Comparison of ENCODE assay signal across 25 cellular contexts in genomic region chr1:57360846-57361407, GRCh38.
"Had no signal": no experiment of that assay in that cellular context is flagged by ENCODE, and none has a peak within 500 bp of the region (broad histone marks: within the 10 kb centered on the region; RNA-seq: fewer than 3 reads in every experiment).

No MANE protein-coding gene starts in this region.

- ATAC-seq: natural killer cell; psoas muscle; right cardiac atrium; right lobe of liver; stimulated activated effector memory CD8-positive, alpha-beta T cell treated with anti-CD3 and anti-CD28 coated beads, Interleukin-12 subunit alpha, Interleukin-12 subunit beta, amount 100 ng/mL, for 72 hours; stimulated activated naive B cell treated with anti-CD40 and anti-IgM and Interleukin-4, amounts not matched to agents 10 μg/mL and 1 μg/mL and 100 μg/mL, for 72 hours had no signal

- H3K27ac ChIP-seq: neutrophil, parathyroid adenoma, psoas muscle, right lobe of liver, sigmoid colon, stomach, thoracic aorta, thyroid gland, tibial nerve, upper lobe of left lung, vagina had no signal

- H3K79me2 ChIP-seq: parathyroid adenoma had no signal

- H3K4me3 ChIP-seq: psoas muscle, right lobe of liver, sigmoid colon, stomach, thoracic aorta, thyroid gland, tibial nerve, upper lobe of left lung, vagina had no signal

- H2AFZ ChIP-seq: parathyroid adenoma had no signal

- H3K9me3 ChIP-seq: neutrophil, right lobe of liver, thyroid gland had no signal

- FAIRE-seq: small intestine, urothelium cell line had no signal

- H3K4me1 ChIP-seq: parathyroid adenoma, psoas muscle, right lobe of liver, sigmoid colon, stomach, thyroid gland, tibial nerve, upper lobe of left lung, vagina had no signal

- H3K27me3 ChIP-seq: neutrophil, right lobe of liver, sigmoid colon, stomach, thyroid gland, tibial nerve, upper lobe of left lung, vagina had no signal

- H3K9ac ChIP-seq: parathyroid adenoma had no signal

- DNase-seq: natural killer cell; nucleus accumbens; posterior cingulate gyrus; psoas muscle; right cardiac atrium; right lobe of liver; sigmoid colon; small intestine; stimulated activated CD4-positive, alpha-beta T cell treated with anti-CD3 and anti-CD28 coated beads, Interleukin-15, amount 100 ng/mL, for 24 hours; stimulated activated CD4-positive, alpha-beta T cell treated with anti-CD3 and anti-CD28 coated beads, Interleukin-2, amount 100 ng/mL, for 24 hours; stimulated activated CD4-positive, alpha-beta T cell treated with anti-CD3 and anti-CD28 coated beads, Interleukin-2, amount 100 ng/mL, for 48 hours; stimulated activated CD4-positive, alpha-beta T cell treated with anti-CD3 and anti-CD28 coated beads, Interleukin-4, amount 100 ng/mL, for 24 hours; stimulated activated naive B cell treated with anti-CD40 and anti-IgM and Interleukin-4, amounts not matched to agents 10 μg/mL and 1 μg/mL and 100 μg/mL, for 72 hours; stimulated activated naive CD4-positive, alpha-beta T cell treated with Interleukin-2 at 50 U/mL for 16 hours; stomach; thyroid gland; trophoblast cell; upper lobe of left lung had no signal

- H3K36me3 ChIP-seq: neutrophil, right lobe of liver, sigmoid colon, stomach, thoracic aorta, thyroid gland, tibial nerve, upper lobe of left lung, vagina had no signal
